In the genomic region with DNA sequence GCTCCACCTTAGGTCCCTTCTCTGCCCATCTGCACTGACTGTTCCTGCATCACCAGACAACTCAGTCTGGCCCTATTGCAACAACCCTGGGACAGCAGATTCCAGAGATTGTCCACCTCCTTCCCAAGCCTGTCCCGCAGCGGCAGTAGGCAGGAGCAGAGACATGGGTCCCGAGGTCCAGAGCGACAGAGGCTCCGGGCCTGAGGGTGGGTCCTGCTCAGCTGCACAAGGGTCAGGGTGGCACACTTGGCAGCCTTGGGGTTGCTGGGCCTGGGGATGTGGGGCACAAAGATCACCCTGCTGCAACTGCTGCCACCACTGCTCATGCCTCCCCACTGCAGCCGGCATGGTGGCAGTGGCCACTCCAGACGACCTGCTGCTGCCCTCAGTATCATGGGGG, we compare ENCODE assay signal across 27 cellular contexts.
"Had no signal": no experiment of that assay in that cellular context is flagged by ENCODE, and none has a peak within 500 bp of the region (broad histone marks: within the 10 kb centered on the region; RNA-seq: fewer than 3 reads in every experiment).

No MANE protein-coding gene starts in this region.

- H3K27me3 Mint-ChIP-seq: stimulated activated memory B cell treated with anti-CD40 and anti-IgM and Interleukin-4, amounts not matched to agents 10 μg/mL and 1 μg/mL and 100 μg/mL, for 72 hours; stimulated activated naive B cell treated with anti-CD40 and anti-IgM and Interleukin-4, amounts not matched to agents 10 μg/mL and 1 μg/mL and 100 μg/mL, for 72 hours; stimulated activated naive CD8-positive, alpha-beta T cell treated with anti-CD3 and anti-CD28 coated beads, Interleukin-15, amount 100 ng/mL, for 72 hours; stimulated activated naive CD8-positive, alpha-beta T cell treated with anti-CD3 and anti-CD28 coated beads, Interleukin-15, Interleukin-2, amounts not matched to agents 100 ng/mL and 50 ng/mL, for 24 hours; type B pancreatic cell had no signal

- H3K4me1 Mint-ChIP-seq: stimulated activated effector memory CD8-positive, alpha-beta T cell treated with anti-CD3 and anti-CD28 coated beads, Interleukin-12 subunit alpha, Interleukin-12 subunit beta, amount 100 ng/mL, for 72 hours; stimulated activated memory B cell treated with anti-CD40 and anti-IgM and Interleukin-4, amounts not matched to agents 10 μg/mL and 1 μg/mL and 100 μg/mL, for 72 hours; stimulated activated naive B cell treated with anti-CD40 and anti-IgM and Interleukin-4, amounts not matched to agents 10 μg/mL and 1 μg/mL and 100 μg/mL, for 72 hours; stimulated activated naive CD8-positive, alpha-beta T cell treated with anti-CD3 and anti-CD28 coated beads, Interleukin-15, amount 100 ng/mL, for 72 hours had no signal

- H3K9me3 ChIP-seq: suprapubic skin, testis, thoracic aorta, thyroid gland, tibial nerve, transverse colon, upper lobe of right lung, uterus, vagina had no signal

- H3K4me1 ChIP-seq: stomach, suprapubic skin, testis, thyroid gland, tibial artery, tibial nerve, transverse colon, upper lobe of left lung, upper lobe of right lung, uterus, vagina had no signal

- H3K4me3 Mint-ChIP-seq: stimulated activated effector memory CD8-positive, alpha-beta T cell treated with anti-CD3 and anti-CD28 coated beads, Interleukin-12 subunit alpha, Interleukin-12 subunit beta, amount 100 ng/mL, for 72 hours; stimulated activated memory B cell treated with anti-CD40 and anti-IgM and Interleukin-4, amounts not matched to agents 10 μg/mL and 1 μg/mL and 100 μg/mL, for 72 hours; stimulated activated naive B cell treated with anti-CD40 and anti-IgM and Interleukin-4, amounts not matched to agents 10 μg/mL and 1 μg/mL and 100 μg/mL, for 72 hours; stimulated activated naive CD8-positive, alpha-beta T cell treated with anti-CD3 and anti-CD28 coated beads, Interleukin-15, amount 100 ng/mL, for 72 hours; stimulated activated naive CD8-positive, alpha-beta T cell treated with anti-CD3 and anti-CD28 coated beads, Interleukin-15, Interleukin-2, amounts not matched to agents 100 ng/mL and 50 ng/mL, for 24 hours; type B pancreatic cell had no signal

- DNase-seq: stimulated activated CD4-positive, alpha-beta T cell treated with anti-CD3 and anti-CD28 coated beads, Interleukin-2, amount 100 ng/mL, for 48 hours; stimulated activated CD4-positive, alpha-beta T cell treated with anti-CD3 and anti-CD28 coated beads, Interleukin-4, amount 100 ng/mL, for 1 hour; stimulated activated CD4-positive, alpha-beta T cell treated with anti-CD3 and anti-CD28 coated beads, Interleukin-4, amount 100 ng/mL, for 24 hours; stimulated activated CD4-positive, alpha-beta T cell treated with anti-CD3 and anti-CD28 coated beads, Interleukin-4, amount 100 ng/mL, for 4 hours; stimulated activated CD8-positive, alpha-beta memory T cell treated with anti-CD3 and anti-CD28 coated beads, Interleukin-4, amount 100 ng/mL, for 48 hours; stimulated activated naive B cell treated with anti-CD40 and anti-IgM and Interleukin-4, amounts not matched to agents 10 μg/mL and 1 μg/mL and 100 μg/mL, for 72 hours; stimulated activated naive CD4-positive, alpha-beta T cell; stimulated activated naive CD4-positive, alpha-beta T cell treated with Interleukin-2 at 50 U/mL for 16 hours; stimulated activated naive CD8-positive, alpha-beta T cell treated with anti-CD3 and anti-CD28 coated beads, Interleukin-15, amount 100 ng/mL, for 72 hours; stimulated activated naive CD8-positive, alpha-beta T cell treated with anti-CD3 and anti-CD28 coated beads, Interleukin-15, Interleukin-2, amounts not matched to agents 100 U/mL and 50 U/mL, for 24 hours; stomach; testis; thyroid gland; tibial artery; transverse colon; trophoblast cell; upper lobe of right lung; uterus had no signal

- H3K27me3 ChIP-seq: stomach, suprapubic skin, testis, thyroid gland, tibial artery, tibial nerve, transverse colon, upper lobe of left lung, upper lobe of right lung, uterus, vagina had no signal

- H3K27ac Mint-ChIP-seq: stimulated activated effector memory CD8-positive, alpha-beta T cell treated with anti-CD3 and anti-CD28 coated beads, Interleukin-12 subunit alpha, Interleukin-12 subunit beta, amount 100 ng/mL, for 72 hours; stimulated activated memory B cell treated with anti-CD40 and anti-IgM and Interleukin-4, amounts not matched to agents 10 μg/mL and 1 μg/mL and 100 μg/mL, for 72 hours; stimulated activated naive B cell treated with anti-CD40 and anti-IgM and Interleukin-4, amounts not matched to agents 10 μg/mL and 1 μg/mL and 100 μg/mL, for 72 hours; stimulated activated naive CD8-positive, alpha-beta T cell treated with anti-CD3 and anti-CD28 coated beads, Interleukin-15, amount 100 ng/mL, for 72 hours; stimulated activated naive CD8-positive, alpha-beta T cell treated with anti-CD3 and anti-CD28 coated beads, Interleukin-15, Interleukin-2, amounts not matched to agents 100 ng/mL and 50 ng/mL, for 24 hours; type B pancreatic cell had no signal

- H3K36me3 ChIP-seq: stomach, suprapubic skin, thoracic aorta, thyroid gland, tibial artery, tibial nerve, transverse colon, upper lobe of left lung, upper lobe of right lung, uterus, vagina had no signal

- ATAC-seq: stimulated activated effector memory CD8-positive, alpha-beta T cell treated with anti-CD3 and anti-CD28 coated beads, Interleukin-12 subunit alpha, Interleukin-12 subunit beta, amount 100 ng/mL, for 72 hours; stimulated activated memory B cell treated with anti-CD40 and anti-IgM and Interleukin-4, amounts not matched to agents 10 μg/mL and 1 μg/mL and 100 μg/mL, for 72 hours; stimulated activated naive B cell treated with anti-CD40 and anti-IgM and Interleukin-4, amounts not matched to agents 10 μg/mL and 1 μg/mL and 100 μg/mL, for 72 hours; stimulated activated naive CD8-positive, alpha-beta T cell treated with anti-CD3 and anti-CD28 coated beads, Interleukin-15, amount 100 ng/mL, for 72 hours; stimulated activated naive CD8-positive, alpha-beta T cell treated with anti-CD3 and anti-CD28 coated beads, Interleukin-15, Interleukin-2, amounts not matched to agents 100 U/mL and 50 U/mL, for 24 hours; upper lobe of right lung had no signal

- H3K36me3 Mint-ChIP-seq: stimulated activated effector memory CD8-positive, alpha-beta T cell treated with anti-CD3 and anti-CD28 coated beads, Interleukin-12 subunit alpha, Interleukin-12 subunit beta, amount 100 ng/mL, for 72 hours; stimulated activated memory B cell treated with anti-CD40 and anti-IgM and Interleukin-4, amounts not matched to agents 10 μg/mL and 1 μg/mL and 100 μg/mL, for 72 hours; stimulated activated naive B cell treated with anti-CD40 and anti-IgM and Interleukin-4, amounts not matched to agents 10 μg/mL and 1 μg/mL and 100 μg/mL, for 72 hours; type B pancreatic cell had no signal

- H3K27ac ChIP-seq: stomach, suprapubic skin, testis, thoracic aorta, thyroid gland, tibial artery, tibial nerve, transverse colon, upper lobe of left lung, upper lobe of right lung, uterus, vagina had no signal

- H3K4me3 ChIP-seq: stomach, suprapubic skin, testis, thoracic aorta, thyroid gland, tibial artery, tibial nerve, transverse colon, upper lobe of left lung, upper lobe of right lung, uterus, vagina had no signal
